In genomic region chr5:140038373-140038957, GRCh38 we compare ENCODE assay signal across 8 cellular contexts. TPM values are rescaled to one million over a fixed set of nuclear protein-coding genes. Genes with fewer than 3 reads are reported as not detected.
DNase-seq lines count a peak whose midpoint lies in the region; ATAC-seq and TF ChIP-seq lines count a peak whose summit lies in the region.

No MANE protein-coding gene starts in this region.

- CTCF ChIA-PET in HEK293T (lab: Yijun Ruan, JAX) = interaction anchor here (0.5 to 1.0 kb wide), 4 partner anchors 16 to 1626 kb away, joined by 3 to 6 read pairs (median 3); no protein-coding TSS in a partner anchor

- H3K4me3 ChIP-seq in right cardiac atrium (ENCODE audit: low read length) = peak overlapping the region; percentile 80
- H3K4me3 ChIP-seq in stomach smooth muscle (ENCODE audit: low read length in 2 of 2) = peak overlapping the region; percentile 69 to 77

- peak; percentile 5 for DNase-seq in NCI-H510A treated with DMSO at 0.1 percent for 48 hours (lab: John Stamatoyannopoulos, UW)
- no peak for DNase-seq in NCI-H510A (lab: John Stamatoyannopoulos, UW)
- peak; percentile 47 for DNase-seq in RPMI7951 (ENCODE audit: low read depth)
- DNase-seq in right cardiac atrium = no peak
- DNase-seq in NCI-H345 (lab: John Stamatoyannopoulos, UW) = no peak
- DNase-seq in islet precursor cell = no peak
- no peak for DNase-seq in HEK293T (ENCODE audit: extremely low spot score)

- H3K9me3 ChIP-seq in right cardiac atrium (ENCODE audit: control insufficient read depth, low read length) = no peaks in the 10 kb centered on the region
- no peaks in the 10 kb centered on the region for H3K9me3 ChIP-seq in stomach smooth muscle (ENCODE audit: control insufficient read depth in 2 of 2, low read length in 2 of 2)

- WGBS in right cardiac atrium = 11% methylated on average over 7 of the region's 7 CpGs

- no peaks in the 10 kb centered on the region for H3K27me3 ChIP-seq in right cardiac atrium (ENCODE audit: control insufficient read depth, insufficient read depth)
- no peaks in the 10 kb centered on the region for H3K27me3 ChIP-seq in stomach smooth muscle (ENCODE audit: control insufficient read depth in 1 of 2, insufficient read depth in 2 of 2, low read length in 2 of 2)

- POLR2A ChIA-PET in HEK293T (lab: Yijun Ruan, JAX) = interaction anchor here (0.7 to 1.8 kb wide), 2 partner anchors 8 to 77 kb away, joined by 3 to 4 read pairs; no protein-coding TSS in a partner anchor

- H3K27ac ChIP-seq in right cardiac atrium (ENCODE audit: low read length) (peak overlapping the region; percentile 64), stomach smooth muscle (ENCODE audit: low read length) (no peak overlapping the region)

- no peak for ATAC-seq in right cardiac atrium

- H3K4me1 ChIP-seq in right cardiac atrium (ENCODE audit: control insufficient read depth, insufficient read depth, low read length) (no peaks in the 10 kb centered on the region), stomach smooth muscle (ENCODE audit: control insufficient read depth, insufficient read depth, low read length) (peaks cover 17% of the 10 kb centered on the region)

- no peaks in the 10 kb centered on the region for H3K36me3 ChIP-seq in stomach smooth muscle (ENCODE audit: control insufficient read depth in 2 of 2, insufficient read depth in 2 of 2, low read length in 2 of 2)

- H3K9ac ChIP-seq in stomach smooth muscle (ENCODE audit: low read length in 2 of 2) = peak overlapping the region; percentile 41 to 65

- intact Hi-C loops in right cardiac atrium (cut with DNase I) = no loop called here

TF ChIP-seq in HEK293T, 16 proteins besides CTCF, POLR2A, EP300 and RAD21:
- TF ChIP-seq BHLHE40 (IDR thresholded peaks at IDR 0.05; ENCODE audit: borderline replicate concordance) = no peak
- TF ChIP-seq HDGF (IDR thresholded peaks at IDR 0.05; ENCODE audit: borderline replicate concordance) = no peak
- TF ChIP-seq CTBP1 (IDR thresholded peaks at IDR 0.05; ENCODE audit: borderline replicate concordance) = no peak
- no peak for TF ChIP-seq TARDBP (IDR thresholded peaks at IDR 0.05)
- no peak for TF ChIP-seq SUZ12 (IDR thresholded peaks at IDR 0.05)
- TF ChIP-seq SP1 (IDR thresholded peaks at IDR 0.05) = no peak
- no peak for TF ChIP-seq NFRKB (IDR thresholded peaks at IDR 0.05)
- TF ChIP-seq LEF1 (IDR thresholded peaks at IDR 0.05; ENCODE audit: borderline replicate concordance) = no peak
- TF ChIP-seq ARNT (IDR thresholded peaks at IDR 0.05) = no peak
- no peak for TF ChIP-seq FOXK2 (IDR thresholded peaks at IDR 0.05)
- TF ChIP-seq PKNOX1 (IDR thresholded peaks at IDR 0.05) = no peak
- TF ChIP-seq FOXA1 (IDR thresholded peaks at IDR 0.05) = no peak
- no peak for TF ChIP-seq ELF4 (IDR thresholded peaks at IDR 0.05)
- no peak for TF ChIP-seq L3MBTL2 (conservative IDR thresholded peaks at IDR 0.05)
- no peak for TF ChIP-seq FOXM1 (IDR thresholded peaks at IDR 0.05; ENCODE audit: borderline replicate concordance)
- no peak for TF ChIP-seq ZNF384 (IDR thresholded peaks at IDR 0.05)

RNA-seq across cellular contexts. Expression of gene NRG2, which starts 4.6 kb away (rescaled TPM):
- total RNA-seq in RPMI7951 (2014; rRNA removed; shearing (Covaris generic)) = 1.7 and 1.9 TPM in 2 replicates
- 1 to 10 TPM; 1.1 to 3.6 (median 1.8) TPM for total RNA-seq in right cardiac atrium
- polyA plus RNA-seq in right cardiac atrium = 1.4 TPM

Comparison
In these comparisons a context has a peak if more than half of its experiments do, and no peak if none do; other contexts are left out.
1. DNase-seq: peak in NCI-H510A treated with DMSO at 0.1 percent for 48 hours (single experiment) and RPMI7951 (single experiment); none in NCI-H510A (single experiment), right cardiac atrium (0 of 3), NCI-H345 (single experiment), islet precursor cell (single experiment) and HEK293T (single experiment).